ENCODE assay signal across 7 cellular contexts in the genomic region with DNA sequence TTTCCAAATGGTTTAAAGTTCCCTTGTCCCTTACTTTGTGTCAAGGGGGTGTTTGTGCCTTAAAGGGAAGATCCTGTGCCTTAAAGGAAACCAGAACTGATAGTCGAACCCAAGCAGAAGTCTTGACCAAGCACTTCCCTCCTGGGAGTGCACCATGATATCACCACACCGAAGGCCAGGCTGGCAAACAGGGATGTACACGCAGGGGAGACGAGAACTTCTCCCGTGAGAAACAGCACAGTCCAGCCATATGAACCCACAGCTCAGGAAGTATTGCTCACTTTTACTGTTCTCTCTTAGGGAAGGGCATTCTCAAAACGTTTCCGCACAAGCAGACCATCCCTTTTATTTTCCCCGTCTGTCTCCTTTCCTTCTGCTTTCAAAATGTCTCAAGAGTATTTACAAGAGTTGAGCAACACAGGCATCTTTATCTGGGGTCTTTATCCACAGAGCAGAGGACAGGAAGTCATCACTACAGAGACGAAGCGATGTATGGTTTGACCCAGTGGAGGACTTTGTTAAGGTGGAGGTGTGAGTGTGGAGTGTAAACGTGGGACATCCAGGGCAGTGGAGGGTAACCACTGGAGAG. TPM values are rescaled to one million over a fixed set of nuclear protein-coding genes. Genes with fewer than 3 reads are reported as not detected.
DNase-seq lines count a peak whose midpoint lies in the region; ATAC-seq, FAIRE-seq and TF ChIP-seq lines count a peak whose summit lies in the region.

No MANE protein-coding gene starts in this region.

- WGBS in HUES64: 68% methylated on average over 11 of the region's 11 CpGs

- H3K4me3 Mint-ChIP-seq in activated CD8-positive, alpha-beta T cell treated with anti-CD3 and anti-CD28 coated beads, Interleukin-2, amount 10 ng/mL, durations not matched to agents 7 days and 5 days: peak overlapping the region; percentile 55
- peak overlapping the region; percentile 68 for H3K4me3 Mint-ChIP-seq in stimulated activated memory B cell treated with anti-CD40 and anti-IgM and Interleukin-4, amounts not matched to agents 10 μg/mL and 1 μg/mL and 100 μg/mL, for 72 hours

- H3K9me3 Mint-ChIP-seq in activated CD8-positive, alpha-beta T cell treated with anti-CD3 and anti-CD28 coated beads, Interleukin-2, amount 10 ng/mL, durations not matched to agents 7 days and 5 days (ENCODE audit: insufficient read depth): no peaks in the 10 kb centered on the region
- no peaks in the 10 kb centered on the region for H3K9me3 Mint-ChIP-seq in stimulated activated memory B cell treated with anti-CD40 and anti-IgM and Interleukin-4, amounts not matched to agents 10 μg/mL and 1 μg/mL and 100 μg/mL, for 72 hours

- H3K4me1 ChIP-seq in HUES64 (ENCODE audit: insufficient read depth, low read length) (peaks cover 27% of the 10 kb centered on the region), left ventricle myocardium inferior (peaks cover 66% of the 10 kb centered on the region)

- H3K9me3 ChIP-seq in HUES64 (ENCODE audit: insufficient read depth, low read depth, low read length): no peaks in the 10 kb centered on the region
- no peaks in the 10 kb centered on the region for H3K9me3 ChIP-seq in left ventricle myocardium inferior (replicated peaks)

- H3K27me3 ChIP-seq in HUES64 (ENCODE audit: insufficient read depth, low read length) (no peaks in the 10 kb centered on the region), left ventricle myocardium inferior (ENCODE audit: low read depth) (no peaks in the 10 kb centered on the region)

- H3K4me3 ChIP-seq in HUES64 (ENCODE audit: low read length) (peak overlapping the region; percentile 41), left ventricle myocardium inferior (peak overlapping the region; percentile 52)

- H3K27me3 Mint-ChIP-seq in activated CD8-positive, alpha-beta T cell treated with anti-CD3 and anti-CD28 coated beads, Interleukin-2, amount 10 ng/mL, durations not matched to agents 7 days and 5 days (ENCODE audit: low read depth): no peaks in the 10 kb centered on the region
- no peaks in the 10 kb centered on the region for H3K27me3 Mint-ChIP-seq in stimulated activated memory B cell treated with anti-CD40 and anti-IgM and Interleukin-4, amounts not matched to agents 10 μg/mL and 1 μg/mL and 100 μg/mL, for 72 hours

- H3K36me3 Mint-ChIP-seq in activated CD8-positive, alpha-beta T cell treated with anti-CD3 and anti-CD28 coated beads, Interleukin-2, amount 10 ng/mL, durations not matched to agents 7 days and 5 days (ENCODE audit: low read depth): no peaks in the 10 kb centered on the region
- H3K36me3 Mint-ChIP-seq in stimulated activated memory B cell treated with anti-CD40 and anti-IgM and Interleukin-4, amounts not matched to agents 10 μg/mL and 1 μg/mL and 100 μg/mL, for 72 hours: no peaks in the 10 kb centered on the region

- no peak for DNase-seq in activated CD8-positive, alpha-beta T cell treated with anti-CD3 and anti-CD28 coated beads, Interleukin-2, amount 10 ng/mL, durations not matched to agents 7 days and 5 days
- no peak for DNase-seq in left ventricle myocardium inferior
- no peak for DNase-seq in frontal cortex (ENCODE audit: low spot score in 2 of 2)
- DNase-seq in GOT3 (lab: John Stamatoyannopoulos, UW): no peak

- ATAC-seq in activated CD8-positive, alpha-beta T cell treated with anti-CD3 and anti-CD28 coated beads, Interleukin-2, amount 10 ng/mL, durations not matched to agents 7 days and 5 days: no peak
- peak; percentile 21 for ATAC-seq in stimulated activated memory B cell treated with anti-CD40 and anti-IgM and Interleukin-4, amounts not matched to agents 10 μg/mL and 1 μg/mL and 100 μg/mL, for 72 hours
- no peak for ATAC-seq in HG03039 (IDR thresholded peaks at IDR 0.05; ENCODE audit: unreplicated experiment)

- POLR2A ChIA-PET in activated CD8-positive, alpha-beta T cell treated with anti-CD3 and anti-CD28 coated beads, Interleukin-2, amount 10 ng/mL, durations not matched to agents 7 days and 5 days (lab: Charles Lee): interaction anchor here (1.0 to 3.2 kb wide), 5 partner anchors 11 to 86 kb away, joined by 3 to 18 read pairs (median 4); no protein-coding TSS in a partner anchor

- CTCF ChIA-PET in activated CD8-positive, alpha-beta T cell treated with anti-CD3 and anti-CD28 coated beads, Interleukin-2, amount 10 ng/mL, durations not matched to agents 7 days and 5 days (lab: Charles Lee): interaction anchor here (0.8 to 5.9 kb wide), 16 partner anchors 8 to 136 kb away, joined by 3 to 39 read pairs (median 4); no protein-coding TSS in a partner anchor

- intact Hi-C loops in left ventricle myocardium inferior (cut with micrococcal nuclease): no loop called here

- H3K9ac ChIP-seq in HUES64 (ENCODE audit: low read depth, low read length): peak overlapping the region; percentile 29; the same call in 1 of the 2 replicates

- TF ChIP-seq CTCF in left ventricle myocardium inferior (IDR thresholded peaks at IDR 0.05; ENCODE audit: borderline replicate concordance): no peak

- no peak for FAIRE-seq in frontal cortex (lab: Jason Lieb, UNC)

- no peaks in the 10 kb centered on the region for H3K36me3 ChIP-seq in HUES64 (ENCODE audit: insufficient read depth, low read length)
- no peaks in the 10 kb centered on the region for H3K36me3 ChIP-seq in left ventricle myocardium inferior

- H3K4me1 Mint-ChIP-seq in activated CD8-positive, alpha-beta T cell treated with anti-CD3 and anti-CD28 coated beads, Interleukin-2, amount 10 ng/mL, durations not matched to agents 7 days and 5 days (ENCODE audit: low read depth): peaks cover 77% of the 10 kb centered on the region
- H3K4me1 Mint-ChIP-seq in stimulated activated memory B cell treated with anti-CD40 and anti-IgM and Interleukin-4, amounts not matched to agents 10 μg/mL and 1 μg/mL and 100 μg/mL, for 72 hours: peaks cover 68% of the 10 kb centered on the region

- peak overlapping the region; percentile 91 for H3K27ac Mint-ChIP-seq in activated CD8-positive, alpha-beta T cell treated with anti-CD3 and anti-CD28 coated beads, Interleukin-2, amount 10 ng/mL, durations not matched to agents 7 days and 5 days
- peak overlapping the region; percentile 99 for H3K27ac Mint-ChIP-seq in stimulated activated memory B cell treated with anti-CD40 and anti-IgM and Interleukin-4, amounts not matched to agents 10 μg/mL and 1 μg/mL and 100 μg/mL, for 72 hours

- H3K27ac ChIP-seq in HUES64 (ENCODE audit: low read depth, low read length) (peak overlapping the region; percentile 69), left ventricle myocardium inferior (replicated peaks) (peak overlapping the region; percentile 80)

RNA-seq across cellular contexts. Expression of gene SERPINB1, which starts 12.8 kb away (rescaled TPM):
- 11.4 TPM for polyA plus RNA-seq in HUES64 (2013, experiment 1 of 2)
- polyA plus RNA-seq in HUES64 (2013, experiment 2 of 2): 13.8 TPM
- total RNA-seq in activated CD8-positive, alpha-beta T cell treated with anti-CD3 and anti-CD28 coated beads, Interleukin-2, amount 10 ng/mL, durations not matched to agents 7 days and 5 days: 10 to 100 TPM; 55.1 to 57.1 TPM
- total RNA-seq in left ventricle myocardium inferior: 23.4 TPM
- total RNA-seq in frontal cortex: 3.3 TPM

RNA-seq across cellular contexts. Expression of gene SERPINB9, which starts 48.6 kb away (rescaled TPM):
- polyA plus RNA-seq in HUES64 (2013, experiment 1 of 2): 39.0 TPM
- polyA plus RNA-seq in HUES64 (2013, experiment 2 of 2): 34.7 TPM
- total RNA-seq in activated CD8-positive, alpha-beta T cell treated with anti-CD3 and anti-CD28 coated beads, Interleukin-2, amount 10 ng/mL, durations not matched to agents 7 days and 5 days: 10 to 100 TPM; 36.9 to 38.1 TPM
- total RNA-seq in left ventricle myocardium inferior: 3.5 TPM
- total RNA-seq in frontal cortex: 6.5 TPM
